ENCODE assay signal across 8 cellular contexts in the genomic region with DNA sequence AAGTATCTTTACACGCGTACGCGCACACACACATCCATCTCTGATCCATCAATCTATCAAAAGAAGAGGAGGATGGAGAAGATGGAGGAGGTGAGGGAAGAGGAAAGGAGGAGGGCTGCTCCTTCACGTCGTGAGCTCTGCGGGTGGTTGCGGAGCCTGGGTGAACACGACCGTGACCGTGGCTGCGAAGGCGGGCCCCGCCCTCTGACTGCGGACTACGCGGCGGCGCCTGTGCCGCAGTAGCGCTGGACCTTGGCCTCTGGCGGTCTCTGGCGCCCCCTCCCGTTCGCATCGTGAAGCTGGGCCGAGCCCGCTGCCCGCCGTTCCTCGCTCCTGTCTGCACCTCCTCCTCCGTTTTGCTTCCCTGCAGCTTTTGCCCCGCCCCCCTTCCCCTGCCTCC. TPM values are rescaled to one million over a fixed set of nuclear protein-coding genes. Genes with fewer than 3 reads are reported as not detected.
A peak's percentile ranks its signal among the peaks of the same experiment; 100 is the strongest.
DNase-seq lines count a peak whose midpoint lies in the region; ATAC-seq and TF ChIP-seq lines count a peak whose summit lies in the region.

No MANE protein-coding gene starts in this region.

- DNase-seq in DMS153 (lab: John Stamatoyannopoulos, UW), result peak; percentile 60
- DNase-seq in LoVo (ENCODE audit: low spot score), result peak; percentile 75
- peak; percentile 73 for DNase-seq in SK-MEL-5 (ENCODE audit: low read depth, low spot score)
- DNase-seq in activated naive CD4-positive, alpha-beta T cell treated with anti-CD3 and anti-CD28 coated beads for 36 hours, result peak; percentile 82
- DNase-seq in germinal center (ENCODE audit: low spot score), result peak; percentile 81
- peak; percentile 65 for DNase-seq in occipital lobe (lab: John Stamatoyannopoulos, UW)
- DNase-seq in testis, result peak; percentile 85

- CTCF ChIA-PET in activated naive CD4-positive, alpha-beta T cell treated with anti-CD3 and anti-CD28 coated beads for 36 hours (lab: Charles Lee), result interaction anchor here (0.6 to 1.5 kb wide), 10 partner anchors 9 to 141 kb away, joined by 3 to 8 read pairs (median 4); no protein-coding TSS in a partner anchor

- intact Hi-C loops in activated naive CD4-positive, alpha-beta T cell treated with anti-CD3 and anti-CD28 coated beads for 36 hours (cut with micrococcal nuclease), result loop anchor here (1.0 to 5.0 kb wide), 4 partner anchors 26 to 330 kb away; partner anchors contain the start of gene UBA1
- intact Hi-C loops in testis (cut with DNase I; ENCODE audit: low total_unique reads), result loop anchor here (10.0 kb wide), 1 partner anchor 328 kb away; the partner anchor contains the start of gene UBA1

- H3K27me3 ChIP-seq in testis, result no peaks in the 10 kb centered on the region

- in situ Hi-C loops in SK-MEL-5 (cut with HindIII; ENCODE audit: low pct_unique_long_range_greater_than_20kb, low sequenced_read_pairs), result no loop called here

- H3K4me1 ChIP-seq in testis, result no peaks in the 10 kb centered on the region

- H3K9me3 ChIP-seq in testis, result no peaks in the 10 kb centered on the region

- no peaks in the 10 kb centered on the region for H3K36me3 Mint-ChIP-seq in activated naive CD4-positive, alpha-beta T cell treated with anti-CD3 and anti-CD28 coated beads for 36 hours (ENCODE audit: low read depth)

- 2 to 12% methylated on average over 4 to 18 of the region's 33 CpGs for WGBS in testis, 2 donors

- no peaks in the 10 kb centered on the region for H3K9me3 Mint-ChIP-seq in activated naive CD4-positive, alpha-beta T cell treated with anti-CD3 and anti-CD28 coated beads for 36 hours

- peak overlapping the region; percentile 62 for H3K4me3 Mint-ChIP-seq in activated naive CD4-positive, alpha-beta T cell treated with anti-CD3 and anti-CD28 coated beads for 36 hours

- H3K27ac ChIP-seq in testis, result peak overlapping the region in 1 of 2 donors; percentile 63

- peak; percentile 59 to 72 (median 69) for TF ChIP-seq CTCF in testis (IDR thresholded peaks at IDR 0.05)

- peak; percentile 82 for ATAC-seq in GM21717 (IDR thresholded peaks at IDR 0.05; ENCODE audit: unreplicated experiment)

- H3K27me3 Mint-ChIP-seq in activated naive CD4-positive, alpha-beta T cell treated with anti-CD3 and anti-CD28 coated beads for 36 hours (ENCODE audit: low read depth), result no peaks in the 10 kb centered on the region

- H3K4me3 ChIP-seq in testis, result peak overlapping the region; percentile 40 to 56

- no peaks in the 10 kb centered on the region for H3K36me3 ChIP-seq in testis (ENCODE audit: low read depth, missing control alignments)

- H3K4me1 Mint-ChIP-seq in activated naive CD4-positive, alpha-beta T cell treated with anti-CD3 and anti-CD28 coated beads for 36 hours (ENCODE audit: low read depth), result no peaks in the 10 kb centered on the region

- TF ChIP-seq POLR2A in testis (IDR thresholded peaks at IDR 0.05), result no peak

- H3K27ac Mint-ChIP-seq in activated naive CD4-positive, alpha-beta T cell treated with anti-CD3 and anti-CD28 coated beads for 36 hours, result no peak overlapping the region

RNA-seq across cellular contexts. Expression of gene ARAF, which starts 37.7 kb away (rescaled TPM):
- total RNA-seq in SK-MEL-5 (2014; rRNA removed; shearing (Covaris generic)), result 14.5 and 20.1 TPM in 2 replicates
- 47.4 and 55.2 TPM in 2 replicates for polyA plus RNA-seq in SK-MEL-5 (2015; cell fraction: cytosol; rRNA removed)
- polyA plus RNA-seq in SK-MEL-5 (2015; cell fraction: nucleus; rRNA removed), result 84.2 and 98.9 TPM in 2 replicates
- total RNA-seq in activated naive CD4-positive, alpha-beta T cell treated with anti-CD3 and anti-CD28 coated beads for 36 hours, result 10 to 100 TPM; 65.9 to 71.5 TPM
- total RNA-seq in occipital lobe (7.3 TPM), testis (10 to 100 TPM; 29.8 to 44.3 TPM)
- 34.4 TPM for polyA plus RNA-seq in testis (ENCODE audit: insufficient read depth, low read depth, low replicate concordance)

RNA-seq across cellular contexts. Expression of gene ZNF41, which starts 40.3 kb away (rescaled TPM):
- 4.5 TPM in 2 replicates for total RNA-seq in SK-MEL-5 (2014; rRNA removed; shearing (Covaris generic))
- 2.3 and 5.5 TPM in 2 replicates for polyA plus RNA-seq in SK-MEL-5 (2015; cell fraction: cytosol; rRNA removed)
- 7.2 and 9.0 TPM in 2 replicates for polyA plus RNA-seq in SK-MEL-5 (2015; cell fraction: nucleus; rRNA removed)
- total RNA-seq in activated naive CD4-positive, alpha-beta T cell treated with anti-CD3 and anti-CD28 coated beads for 36 hours, result 1 to 10 TPM; 4.6 to 6.4 TPM
- 9.2 TPM for total RNA-seq in occipital lobe
- total RNA-seq in testis, result 1 to 10 TPM; 8.1 to 8.3 TPM
- polyA plus RNA-seq in testis (ENCODE audit: insufficient read depth, low read depth, low replicate concordance), result 5.2 TPM

RNA-seq across cellular contexts. Expression of gene TIMP1, which starts 58.9 kb away (rescaled TPM):
- total RNA-seq in SK-MEL-5 (2014; rRNA removed; shearing (Covaris generic)), result 265 and 283 TPM in 2 replicates
- polyA plus RNA-seq in SK-MEL-5 (2015; cell fraction: cytosol; rRNA removed), result 422 and 561 TPM in 2 replicates
- polyA plus RNA-seq in SK-MEL-5 (2015; cell fraction: nucleus; rRNA removed), result 63.6 and 69.6 TPM in 2 replicates
- 1 to 10 TPM; 6.7 to 9.4 TPM for total RNA-seq in activated naive CD4-positive, alpha-beta T cell treated with anti-CD3 and anti-CD28 coated beads for 36 hours
- total RNA-seq in occipital lobe, result 3.9 TPM
- total RNA-seq in testis, result 100 to 1,000 TPM; 535 to 995 TPM
- 708 TPM for polyA plus RNA-seq in testis (ENCODE audit: insufficient read depth, low read depth, low replicate concordance)

Comparison
In these comparisons a context has a peak if more than half of its experiments do, and no peak if none do; other contexts are left out.
1. RNA of gene TIMP1, which starts 58.9 kb away (total RNA-seq): 535 to 995 TPM in testis and 265 to 283 TPM in SK-MEL-5; 6.7 to 9.4 TPM in activated naive CD4-positive, alpha-beta T cell treated with anti-CD3 and anti-CD28 coated beads for 36 hours and 3.9 TPM in occipital lobe (single experiment); every median in the first group is over 10 times any median in the second.
2. Peak in every context shown above with its lines, with median percentiles within 50 percentile points of each other: DNase-seq.